ENCODE assay signal across 12 cellular contexts in the genomic region with DNA sequence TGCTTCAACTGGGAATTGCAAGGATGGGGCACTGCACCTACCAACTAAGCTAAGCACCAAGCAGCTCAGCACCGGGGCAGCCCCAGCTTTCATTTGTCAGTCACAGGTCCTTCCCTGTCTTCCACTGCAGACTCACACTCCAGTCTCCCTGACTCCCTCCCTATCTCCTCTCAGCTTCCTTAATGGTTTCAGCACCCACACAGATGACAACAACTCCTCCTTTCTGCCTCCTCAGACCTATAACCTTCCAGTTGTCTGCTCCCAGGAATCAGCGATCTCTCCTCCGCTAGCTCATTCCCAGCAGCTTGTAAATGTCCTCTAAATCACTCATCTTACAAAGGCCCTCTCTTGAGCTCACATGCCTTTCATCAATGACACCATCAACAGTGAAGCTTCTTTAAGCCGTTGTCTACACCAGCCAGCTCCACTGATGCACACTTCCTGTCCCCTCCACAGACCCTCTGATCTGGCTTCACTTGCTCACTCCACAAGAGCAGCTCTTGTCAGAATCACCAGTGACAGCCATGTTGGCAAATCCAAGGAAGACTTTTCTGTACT. TPM values are rescaled to one million over a fixed set of nuclear protein-coding genes. Genes with fewer than 3 reads are reported as not detected.
A peak's percentile ranks its signal among the peaks of the same experiment; 100 is the strongest.
DNase-seq lines count a peak whose midpoint lies in the region; ATAC-seq, FAIRE-seq and TF ChIP-seq lines count a peak whose summit lies in the region.
"Had no signal": no experiment of that assay in that cellular context is flagged by ENCODE, and none has a peak within 500 bp of the region (broad histone marks: within the 10 kb centered on the region; RNA-seq: fewer than 3 reads in every experiment).

No MANE protein-coding gene starts in this region.

- H3K4me3 Mint-ChIP-seq in osteocyte (ENCODE audit: unreplicated experiment) (no peak overlapping the region), glutamatergic neuron (ENCODE audit: unreplicated experiment) (no peak overlapping the region)
- H3K4me3 Mint-ChIP-seq: brain had no signal

- no peak overlapping the region for H3K4me2 ChIP-seq in HepG2 (ENCODE audit: low read depth, low read length)

- no TSS peak for BruUV-seq in HepG2 (replicated peaks; lab: Mats Ljungman, UMichigan)

- H3K4me3 ChIP-seq in HEK293 (ENCODE audit: low read depth, low read length) (no peak overlapping the region), HepG2 (replicated peaks in 1 of 3; ENCODE audit: insufficient read depth in 1 of 3, low read depth in 2 of 3, low read length in 3 of 3) (no peak overlapping the region)
- H3K4me3 ChIP-seq: pancreas had no signal

- TF ChIP-seq RAD21 in HepG2 (CRISPR knock-in tag; IDR thresholded peaks at IDR 0.05), result no peak

- H3K36me3 ChIP-seq in HEK293 (ENCODE audit: control insufficient read depth in 2 of 2, insufficient read depth in 1 of 2, low read length in 2 of 2), result peaks cover 0 to 5% of the 10 kb centered on the region in 2 experiments; a peak in 1 of 3 replicates
- peaks cover 0 to 8% of the 10 kb centered on the region in 2 experiments; a peak in 2 of 5 replicates for H3K36me3 ChIP-seq in HepG2 (replicated peaks in 1 of 2; ENCODE audit: control insufficient read depth in 1 of 2, insufficient read depth in 2 of 2, low read length in 2 of 2)
- H3K36me3 ChIP-seq: pancreas had no signal

- H4K20me1 ChIP-seq in HepG2 (ENCODE audit: insufficient read depth, low read length), result 0 out of 2 replicates have a peak, but pooled peaks cover 4% of the 10 kb centered on the region

- H3K4me1 Mint-ChIP-seq in osteocyte (ENCODE audit: unreplicated experiment) (no peaks in the 10 kb centered on the region), glutamatergic neuron (ENCODE audit: low read depth, unreplicated experiment) (no peaks in the 10 kb centered on the region)

- in situ Hi-C loops in HepG2 (cut with HindIII; ENCODE audit: extremely low pct_ligation_motif_present, low pct_unique_long_range_greater_than_20kb), result no loop called here

- no peak for FAIRE-seq in HepG2 (lab: Jason Lieb, UNC)
- FAIRE-seq: pancreas had no signal

- H3K36me3 Mint-ChIP-seq in osteocyte (ENCODE audit: unreplicated experiment) (peaks cover 15% of the 10 kb centered on the region), glutamatergic neuron (ENCODE audit: unreplicated experiment) (no peaks in the 10 kb centered on the region)

- no peak overlapping the region for H3K27ac ChIP-seq in HEK293 (ENCODE audit: extremely low read depth, low read depth, low read length)
- no peak overlapping the region for H3K27ac ChIP-seq in HepG2 (ENCODE audit: extremely low read length, insufficient read depth, low read length)
- H3K27ac ChIP-seq: pancreas had no signal

- ATAC-seq in HepG2 (peak; percentile 35), HG03280 (IDR thresholded peaks at IDR 0.05; ENCODE audit: unreplicated experiment) (no peak)

- TF ChIP-seq EP300 in HepG2 (IDR thresholded peaks at IDR 0.05; ENCODE audit: low read depth in 2 of 2, low read length in 2 of 2), result no peak
- TF ChIP-seq EP300 in HepG2 (CRISPR knock-in tag; IDR thresholded peaks at IDR 0.05; ENCODE audit: borderline replicate concordance), result no peak

- H3K9me3 ChIP-seq in HEK293 (ENCODE audit: control insufficient read depth, insufficient read depth, low read depth, low read length) (no peaks in the 10 kb centered on the region), HepG2 (ENCODE audit: low read length) (no peaks in the 10 kb centered on the region)
- H3K9me3 ChIP-seq: pancreas had no signal

- no peaks in the 10 kb centered on the region for H3K9me3 Mint-ChIP-seq in osteocyte (ENCODE audit: unreplicated experiment)
- peaks cover 3% of the 10 kb centered on the region for H3K9me3 Mint-ChIP-seq in glutamatergic neuron (ENCODE audit: unreplicated experiment)
- H3K9me3 Mint-ChIP-seq: brain had no signal

- WGBS in HepG2 (ENCODE audit: low lambda C conversion rate), result 90% methylated on average over 4 of the region's 4 CpGs

- H2AFZ ChIP-seq in HepG2 (ENCODE audit: low read length), result no peak overlapping the region

- H3K79me2 ChIP-seq in HepG2 (ENCODE audit: insufficient read depth, low read length), result peaks cover 72% of the 10 kb centered on the region

- H3K27me3 Mint-ChIP-seq in osteocyte (ENCODE audit: unreplicated experiment) (no peaks in the 10 kb centered on the region), glutamatergic neuron (ENCODE audit: unreplicated experiment) (peaks cover 3% of the 10 kb centered on the region)
- H3K27me3 Mint-ChIP-seq: brain had no signal

- intact Hi-C loops in HepG2 (cut with micrococcal nuclease; ENCODE audit: unreplicated experiment), result no loop called here

- no peaks in the 10 kb centered on the region for H3K27me3 ChIP-seq in HepG2 (ENCODE audit: control insufficient read depth in 1 of 2, insufficient read depth in 2 of 2, low read length in 2 of 2)
- H3K27me3 ChIP-seq: pancreas had no signal

- DNase-seq in EL, result peak; percentile 9
- peak; percentile 30 for DNase-seq in RPMI7951 (ENCODE audit: low read depth)
- DNase-seq in HepG2 (ENCODE audit: low spot score), result no peak
- DNase-seq in osteocyte (ENCODE audit: extremely low spot score, unreplicated experiment), result no peak
- DNase-seq in glutamatergic neuron, result no peak
- DNase-seq in NCI-H1417 treated with DMSO at 0.1 percent for 48 hours (lab: John Stamatoyannopoulos, UW), result no peak
- DNase-seq: activated CD4-positive, CD25-positive, alpha-beta regulatory T cell treated with anti-CD3 and anti-CD28 coated beads, Interleukin-2, amount 50 U/mL, for 72 hours; NCI-H748 treated with DMSO at 0.1 percent for 48 hours; pancreas had no signal

- POLR2A ChIA-PET in HEK293 (lab: Yijun Ruan, JAX), result interaction anchor here (0.8 to 1.2 kb wide), 2 partner anchors 33 to 86 kb away, joined by 4 read pairs; a partner anchor contains a TSS
- POLR2A ChIA-PET in HepG2 (lab: Yijun Ruan, JAX), result no interaction called here

- no peak overlapping the region for H3K9ac ChIP-seq in HepG2 (ENCODE audit: insufficient read depth, low read depth, low read length)

- CTCF ChIA-PET in HEK293 (lab: Yijun Ruan, JAX), result interaction anchor here (0.6 to 1.0 kb wide), 3 partner anchors 11 to 31 kb away, joined by 3 to 5 read pairs (median 4); no protein-coding TSS in a partner anchor
- CTCF ChIA-PET in HepG2 (lab: Yijun Ruan, JAX; ENCODE audit: low intra/inter-chr PET ratio, low total read pairs), result no interaction called here

- no peak for TF ChIP-seq POLR2A in HepG2 (IDR thresholded peaks at IDR 0.05; ENCODE audit: insufficient read depth in 1 of 2, low read depth in 2 of 2, low read length in 2 of 2)

- TF ChIP-seq CTCF in HEK293 (tag by site-specific recombination; IDR thresholded peaks at IDR 0.05), result no peak
- TF ChIP-seq CTCF in HepG2 (CRISPR knock-in tag; IDR thresholded peaks at IDR 0.05), result no peak
- no peak for TF ChIP-seq CTCF in osteocyte (IDR thresholded peaks at IDR 0.05)
- TF ChIP-seq CTCF in glutamatergic neuron (IDR thresholded peaks at IDR 0.05; ENCODE audit: partially characterized antibody, unreplicated experiment), result no peak

- H3K4me1 ChIP-seq in HEK293 (ENCODE audit: control insufficient read depth, insufficient read depth, low read length), result 0 out of 2 replicates have a peak, but pooled peaks cover 3% of the 10 kb centered on the region
- peaks cover 6% of the 10 kb centered on the region for H3K4me1 ChIP-seq in HepG2 (ENCODE audit: insufficient read depth, low read length)

- H3K27ac Mint-ChIP-seq in osteocyte (ENCODE audit: unreplicated experiment) (no peak overlapping the region), glutamatergic neuron (ENCODE audit: unreplicated experiment) (no peak overlapping the region)
- H3K27ac Mint-ChIP-seq: brain had no signal

TF ChIP-seq in HEK293, 187 proteins besides CTCF, POLR2A, EP300 and RAD21 (continues in another document):
- TF ChIP-seq GLI2 (tag by site-specific recombination; IDR thresholded peaks at IDR 0.05; ENCODE audit: borderline replicate concordance, low read depth), result no peak
- TF ChIP-seq EGR2 (tag by site-specific recombination; IDR thresholded peaks at IDR 0.05; ENCODE audit: low read depth), result peak; percentile 80
- TF ChIP-seq ZBTB20 (tag by site-specific recombination; IDR thresholded peaks at IDR 0.05), result peak; percentile 63; the same call in 1 of the 2 replicates

TF ChIP-seq in HepG2, 621 proteins besides CTCF, POLR2A, EP300 and RAD21 (continues in another document):
- TF ChIP-seq ZNF543 (CRISPR knock-in tag; IDR thresholded peaks at IDR 0.05) (no peak), ARID2 (CRISPR knock-in tag; IDR thresholded peaks at IDR 0.05; ENCODE audit: borderline replicate concordance) (0 out of 2 replicates have a peak, but pooled peaks have one; percentile 36)

RNA-seq across cellular contexts. Expression of a gene that starts 32.1 kb away (rescaled TPM):
- 26.1 and 35.6 TPM in 2 replicates for total RNA-seq in RPMI7951 (2014; rRNA removed; shearing (Covaris generic))
- 47.9 and 63.6 TPM in 2 replicates for total RNA-seq in HepG2 (2016; rRNA removed; fragmentation: Illumina TruSeq; extraction: Trizol)
- 24.7 and 26.3 TPM in 2 replicates for total RNA-seq in HepG2 (2016; cell fraction: cytosol; rRNA removed; fragmentation: Illumina TruSeq; extraction: Trizol; ENCODE audit: low read depth)
- total RNA-seq in HepG2 (2016; cell fraction: insoluble cytoplasmic fraction; rRNA removed; fragmentation: Illumina TruSeq; extraction: Trizol), result 46.4 and 58.7 TPM in 2 replicates
- 21.5 and 29.4 TPM in 2 replicates for total RNA-seq in HepG2 (2016; cell fraction: membrane; rRNA removed; fragmentation: Illumina TruSeq; extraction: Trizol)
- 111 and 117 TPM in 2 replicates for total RNA-seq in HepG2 (2016; cell fraction: nucleus; rRNA removed; fragmentation: Illumina TruSeq; extraction: Trizol)
- 9.4 and 11.7 TPM in 2 replicates for polyA plus RNA-seq in HepG2 (2011; rRNA removed)
- polyA plus RNA-seq in HepG2 (2011; cell fraction: cytosol; rRNA removed), result 4.0 and 4.5 TPM in 2 replicates
- 52.6 and 54.9 TPM in 2 replicates for polyA plus RNA-seq in HepG2 (2011; cell fraction: nucleus; rRNA removed)
- 33.3 and 40.1 TPM in 2 replicates for polyA plus RNA-seq in HepG2 (2012)
- 0.78 and 1.2 TPM in 2 replicates for polyA plus RNA-seq in HepG2 (2016; cell fraction: cytosol; fragmentation: Illumina TruSeq; extraction: Trizol; ENCODE audit: low read depth)
- 21.9 and 26.0 TPM in 2 replicates for polyA plus RNA-seq in HepG2 (2016; cell fraction: insoluble cytoplasmic fraction; fragmentation: Illumina TruSeq; extraction: Trizol; ENCODE audit: low read depth)
- polyA plus RNA-seq in HepG2 (2016; cell fraction: membrane; fragmentation: Illumina TruSeq; extraction: Trizol; ENCODE audit: low read depth), result 3.2 and 4.0 TPM in 2 replicates
- polyA plus RNA-seq in HepG2 (2016; cell fraction: nucleus; fragmentation: Illumina TruSeq; extraction: Trizol; ENCODE audit: insufficient read depth, low read depth), result 56.7 and 58.9 TPM in 2 replicates
- 22.8 and 49.1 TPM in 2 replicates for polyA minus RNA-seq in HepG2 (2011; rRNA and poly(A)+ RNA removed; ENCODE audit: low replicate concordance)
- polyA minus RNA-seq in HepG2 (2011; cell fraction: cytosol; rRNA and poly(A)+ RNA removed), result 20.9 and 21.4 TPM in 2 replicates
- polyA minus RNA-seq in HepG2 (2011; cell fraction: nucleus; rRNA and poly(A)+ RNA removed), result 240 and 255 TPM in 2 replicates
- total RNA-seq in osteocyte, result 59.9 and 62.4 TPM in 2 replicates
- 163 TPM for total RNA-seq in glutamatergic neuron (ENCODE audit: unreplicated experiment)

Comparison
In these comparisons a context has a peak if more than half of its experiments do, and no peak if none do; other contexts are left out.
1. DNase-seq: peak in EL (single experiment) and RPMI7951 (single experiment); none in HepG2 (single experiment), osteocyte (single experiment), glutamatergic neuron (single experiment) and NCI-H1417 treated with DMSO at 0.1 percent for 48 hours (single experiment).